Comparison of ENCODE assay signal across 26 cellular contexts in the genomic region with DNA sequence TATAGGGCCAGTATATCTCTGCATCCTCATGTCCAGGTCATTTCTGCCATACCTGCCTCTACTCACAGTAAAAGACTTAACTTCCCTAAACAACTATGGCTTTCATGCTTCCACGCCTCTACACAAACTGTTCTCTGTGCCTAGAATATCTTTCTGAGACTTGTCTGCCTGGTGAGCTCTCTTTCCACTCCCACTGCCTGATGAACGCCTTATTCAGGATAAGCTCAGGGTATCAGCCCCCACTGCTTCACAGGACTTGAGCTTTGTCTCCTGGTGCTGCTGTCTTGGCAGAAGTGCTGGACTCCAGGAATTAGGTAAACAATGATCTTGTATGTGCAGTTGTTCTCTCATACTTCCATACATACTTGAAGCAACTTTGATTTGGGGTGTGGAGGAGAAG.
"Had no signal": no experiment of that assay in that cellular context is flagged by ENCODE, and none has a peak within 500 bp of the region (broad histone marks: within the 10 kb centered on the region; RNA-seq: fewer than 3 reads in every experiment).

No MANE protein-coding gene starts in this region.

- H3K27me3 Mint-ChIP-seq: activated B cell treated with CpG ODN at 0.5 μM for 24 hours had no signal

- H3K4me3 ChIP-seq: adrenal gland, Peyer's patch, SJSA1 had no signal

- H3K27me3 ChIP-seq: adrenal gland, Peyer's patch, SJSA1 had no signal

- H3K36me3 ChIP-seq: adrenal gland, Peyer's patch had no signal

- H3K4me3 Mint-ChIP-seq: activated B cell treated with CpG ODN at 0.5 μM for 24 hours; activated CD4-positive, alpha-beta T cell treated with anti-CD3 and anti-CD28 coated beads, Interleukin-2, amount 10 ng/mL, durations not matched to agents 24 days and 14 days; activated naive CD8-positive, alpha-beta T cell treated with anti-CD3 and anti-CD28 coated beads, Interleukin-2, amount 10 ng/mL, durations not matched to agents 7 days and 5 days; T-helper 1 cell treated with Interleukin-12 subunit alpha and Interleukin-12 subunit beta and Interleukin-4 antibody, amounts not matched to agents 30 μg/mL and 1 μg/mL, for 36 hours had no signal

- DNase-seq: activated B cell treated with CpG ODN at 0.5 μM for 24 hours; activated CD4-positive, alpha-beta T cell treated with anti-CD3 and anti-CD28 coated beads for 1 hour; activated CD4-positive, alpha-beta T cell treated with anti-CD3 and anti-CD28 coated beads, Interleukin-2, amount 10 ng/mL, durations not matched to agents 24 days and 14 days; activated CD4-positive, alpha-beta T cell treated with anti-CD3 and anti-CD28 coated beads, Interleukin-2, amount 50 U/mL, for 48 hours; activated naive CD4-positive, alpha-beta T cell treated with anti-CD3 and anti-CD28 coated beads, Interleukin-2, amount 50 U/mL, for 16 hours; activated naive CD8-positive, alpha-beta T cell treated with anti-CD3 and anti-CD28 coated beads, Interleukin-2, amount 10 ng/mL, durations not matched to agents 7 days and 5 days; activated T-cell treated with anti-CD3 and anti-CD28 coated beads, Interleukin-2, amount 50 U/mL, for 1 hour; adrenal gland; Kasumi-1; KBM-7; NCI-H1105 treated with DMSO at 0.1 percent for 48 hours; NCI-H1436 treated with DMSO at 0.1 percent for 48 hours; NCI-H187; NCI-H2081 treated with DMSO at 0.1 percent for 48 hours; NCI-H2171; NCI-H2227 treated with DMSO at 0.1 percent for 48 hours; NCI-H446 treated with DMSO at 0.1 percent for 48 hours; NCI-H524 treated with DMSO at 0.1 percent for 48 hours; NCI-H748 treated with DMSO at 0.1 percent for 48 hours; NK-92 treated with Interleukin-12 subunit alpha and Interleukin-12 subunit beta, amount 100 ng/mL, for 24 hours; Peyer's patch; SHP77; T-helper 9 cell had no signal

- H3K27ac Mint-ChIP-seq: activated B cell treated with CpG ODN at 0.5 μM for 24 hours; activated CD4-positive, alpha-beta T cell treated with anti-CD3 and anti-CD28 coated beads, Interleukin-2, amount 10 ng/mL, durations not matched to agents 24 days and 14 days; activated naive CD8-positive, alpha-beta T cell treated with anti-CD3 and anti-CD28 coated beads, Interleukin-2, amount 10 ng/mL, durations not matched to agents 7 days and 5 days; T-helper 1 cell treated with Interleukin-12 subunit alpha and Interleukin-12 subunit beta and Interleukin-4 antibody, amounts not matched to agents 30 μg/mL and 1 μg/mL, for 36 hours had no signal

- H3K9me3 Mint-ChIP-seq: activated CD4-positive, alpha-beta T cell treated with anti-CD3 and anti-CD28 coated beads, Interleukin-2, amount 10 ng/mL, durations not matched to agents 24 days and 14 days; activated naive CD8-positive, alpha-beta T cell treated with anti-CD3 and anti-CD28 coated beads, Interleukin-2, amount 10 ng/mL, durations not matched to agents 7 days and 5 days; T-helper 1 cell treated with Interleukin-12 subunit alpha and Interleukin-12 subunit beta and Interleukin-4 antibody, amounts not matched to agents 30 μg/mL and 1 μg/mL, for 36 hours had no signal

- H3K36me3 Mint-ChIP-seq: activated naive CD8-positive, alpha-beta T cell treated with anti-CD3 and anti-CD28 coated beads, Interleukin-2, amount 10 ng/mL, durations not matched to agents 7 days and 5 days had no signal

- H3K9me3 ChIP-seq: adrenal gland, Peyer's patch, SJSA1 had no signal

- H3K27ac ChIP-seq: adrenal gland, Peyer's patch, RWPE1, SJSA1 had no signal
